11 cellular contexts compared by ENCODE assay signal in genomic region chr2:128545085-128545484, GRCh38.
DNase-seq lines count a peak whose midpoint lies in the region; ATAC-seq and TF ChIP-seq lines count a peak whose summit lies in the region.
"Had no signal": no experiment of that assay in that cellular context is flagged by ENCODE, and none has a peak within 500 bp of the region (broad histone marks: within the 10 kb centered on the region; RNA-seq: fewer than 3 reads in every experiment).

No MANE protein-coding gene starts in this region.

- no peak overlapping the region for H3K9ac ChIP-seq in trophoblast cell (ENCODE audit: low read length)

- H3K79me1 ChIP-seq in trophoblast cell (ENCODE audit: low read length) = peaks cover 8% of the 10 kb centered on the region

- no peak overlapping the region for H3K18ac ChIP-seq in trophoblast cell (ENCODE audit: low read length)

- peaks cover 10% of the 10 kb centered on the region for H3K27me3 Mint-ChIP-seq in stimulated activated memory B cell treated with anti-CD40 and anti-IgM and Interleukin-4, amounts not matched to agents 10 μg/mL and 1 μg/mL and 100 μg/mL, for 72 hours
- no peaks in the 10 kb centered on the region for H3K27me3 Mint-ChIP-seq in activated CD4-positive, alpha-beta T cell treated with anti-CD3 and anti-CD28 coated beads, Interleukin-2, amount 10 ng/mL, durations not matched to agents 24 days and 14 days
- H3K27me3 Mint-ChIP-seq in nephron progenitor cell (ENCODE audit: low read depth, poor library complexity) = peaks cover 7% of the 10 kb centered on the region

- no peak overlapping the region for H3K4me3 Mint-ChIP-seq in stimulated activated memory B cell treated with anti-CD40 and anti-IgM and Interleukin-4, amounts not matched to agents 10 μg/mL and 1 μg/mL and 100 μg/mL, for 72 hours
- H3K4me3 Mint-ChIP-seq in activated CD4-positive, alpha-beta T cell treated with anti-CD3 and anti-CD28 coated beads, Interleukin-2, amount 10 ng/mL, durations not matched to agents 24 days and 14 days = no peak overlapping the region
- H3K4me3 Mint-ChIP-seq in nephron progenitor cell = no peak overlapping the region
- H3K4me3 Mint-ChIP-seq: CD4-positive, CD25-positive, alpha-beta regulatory T cell had no signal

- no peak overlapping the region for H4K91ac ChIP-seq in trophoblast cell (ENCODE audit: low read depth, low read length)

- no peak overlapping the region for H3K14ac ChIP-seq in trophoblast cell (ENCODE audit: low read length)

- no peak overlapping the region for H3K27ac Mint-ChIP-seq in stimulated activated memory B cell treated with anti-CD40 and anti-IgM and Interleukin-4, amounts not matched to agents 10 μg/mL and 1 μg/mL and 100 μg/mL, for 72 hours
- no peak overlapping the region for H3K27ac Mint-ChIP-seq in activated CD4-positive, alpha-beta T cell treated with anti-CD3 and anti-CD28 coated beads, Interleukin-2, amount 10 ng/mL, durations not matched to agents 24 days and 14 days
- no peak overlapping the region for H3K27ac Mint-ChIP-seq in nephron progenitor cell
- H3K27ac Mint-ChIP-seq: CD4-positive, CD25-positive, alpha-beta regulatory T cell had no signal

- peak; percentile 39 for ATAC-seq in stimulated activated memory B cell treated with anti-CD40 and anti-IgM and Interleukin-4, amounts not matched to agents 10 μg/mL and 1 μg/mL and 100 μg/mL, for 72 hours
- ATAC-seq: GM12878 had no signal

- no peak for TF ChIP-seq CTCF in nephron progenitor cell (IDR thresholded peaks at IDR 0.05)

- no peaks in the 10 kb centered on the region for H3K27me3 ChIP-seq in trophoblast cell (ENCODE audit: insufficient read depth, low read length)

- whole genome bisulfite sequencing in trophoblast cell (ENCODE audit: extremely low coverage, insufficient coverage, insufficient read length) = no CpG with 5 or more reads among the region's 5 CpGs

- no peak overlapping the region for H3K4ac ChIP-seq in trophoblast cell (ENCODE audit: low read depth, low read length)

- no peaks in the 10 kb centered on the region for H3K79me2 ChIP-seq in trophoblast cell (ENCODE audit: control insufficient read depth, insufficient read depth, low read length, poor library complexity)

- peak; percentile 37 for DNase-seq in activated CD8-positive, alpha-beta memory T cell treated with anti-CD3 and anti-CD28 coated beads for 24 hours
- DNase-seq in activated CD8-positive, alpha-beta memory T cell treated with anti-CD3 and anti-CD28 coated beads, Interleukin-2, amount 50 U/mL, for 48 hours = no peak
- DNase-seq in trophoblast cell (no peak), SHP77 treated with DMSO at 0.1 percent for 48 hours (lab: John Stamatoyannopoulos, UW) (no peak), nephron progenitor cell (no peak)
- DNase-seq in activated CD4-positive, alpha-beta T cell treated with anti-CD3 and anti-CD28 coated beads, Interleukin-2, amount 10 ng/mL, durations not matched to agents 24 days and 14 days = no peak
- DNase-seq: CD4-positive, CD25-positive, alpha-beta regulatory T cell; DMS53 had no signal

- no peaks in the 10 kb centered on the region for H3K4me1 Mint-ChIP-seq in stimulated activated memory B cell treated with anti-CD40 and anti-IgM and Interleukin-4, amounts not matched to agents 10 μg/mL and 1 μg/mL and 100 μg/mL, for 72 hours
- no peaks in the 10 kb centered on the region for H3K4me1 Mint-ChIP-seq in activated CD4-positive, alpha-beta T cell treated with anti-CD3 and anti-CD28 coated beads, Interleukin-2, amount 10 ng/mL, durations not matched to agents 24 days and 14 days
- peaks cover 63% of the 10 kb centered on the region for H3K4me1 Mint-ChIP-seq in nephron progenitor cell
- H3K4me1 Mint-ChIP-seq: CD4-positive, CD25-positive, alpha-beta regulatory T cell had no signal

- H3K4me3 ChIP-seq in trophoblast cell (ENCODE audit: low read depth, low read length) = no peak overlapping the region
- H3K4me3 ChIP-seq: GM12878 had no signal

- H3K9me3 ChIP-seq in trophoblast cell (ENCODE audit: insufficient read depth, low read depth, low read length) = peaks cover 2% of the 10 kb centered on the region

- no peak overlapping the region for H3K4me2 ChIP-seq in trophoblast cell (ENCODE audit: low read length)

- no peak overlapping the region for H3K23ac ChIP-seq in trophoblast cell (ENCODE audit: low read length)

- no peaks in the 10 kb centered on the region for H3K36me3 Mint-ChIP-seq in stimulated activated memory B cell treated with anti-CD40 and anti-IgM and Interleukin-4, amounts not matched to agents 10 μg/mL and 1 μg/mL and 100 μg/mL, for 72 hours
- no peaks in the 10 kb centered on the region for H3K36me3 Mint-ChIP-seq in activated CD4-positive, alpha-beta T cell treated with anti-CD3 and anti-CD28 coated beads, Interleukin-2, amount 10 ng/mL, durations not matched to agents 24 days and 14 days (ENCODE audit: low read depth)
- H3K36me3 Mint-ChIP-seq in nephron progenitor cell (ENCODE audit: low read depth) = no peaks in the 10 kb centered on the region
- H3K36me3 Mint-ChIP-seq: CD4-positive, CD25-positive, alpha-beta regulatory T cell had no signal

- no peak overlapping the region for H3K27ac ChIP-seq in trophoblast cell (ENCODE audit: low read depth, low read length)
- H3K27ac ChIP-seq: 22Rv1 had no signal

- H4K8ac ChIP-seq in trophoblast cell (ENCODE audit: low read depth, low read length) = no peak overlapping the region

- H2AFZ ChIP-seq in trophoblast cell (ENCODE audit: insufficient read depth, low read length, poor library complexity) = no peak overlapping the region

- peaks cover 20 to 42% of the 10 kb centered on the region in 2 experiments for H3K4me1 ChIP-seq in trophoblast cell (ENCODE audit: control insufficient read depth in 1 of 2, insufficient read depth in 2 of 2, low read length in 2 of 2)

- no peak overlapping the region for H4K12ac ChIP-seq in trophoblast cell (ENCODE audit: low read depth, low read length)

- H3K36me3 ChIP-seq in trophoblast cell (ENCODE audit: control insufficient read depth in 1 of 2, insufficient read depth in 2 of 2, low read length in 2 of 2) = no peaks in the 10 kb centered on the region

- H2BK5ac ChIP-seq in trophoblast cell (ENCODE audit: low read depth, low read length, poor library complexity) = no peak overlapping the region

- H2AK5ac ChIP-seq in trophoblast cell (ENCODE audit: low read length) = peak overlapping the region; percentile 67

- H2BK12ac ChIP-seq in trophoblast cell (ENCODE audit: low read length) = no peak overlapping the region

- H3K9me3 Mint-ChIP-seq in stimulated activated memory B cell treated with anti-CD40 and anti-IgM and Interleukin-4, amounts not matched to agents 10 μg/mL and 1 μg/mL and 100 μg/mL, for 72 hours = peaks cover 10% of the 10 kb centered on the region
- H3K9me3 Mint-ChIP-seq in activated CD4-positive, alpha-beta T cell treated with anti-CD3 and anti-CD28 coated beads, Interleukin-2, amount 10 ng/mL, durations not matched to agents 24 days and 14 days = peaks cover 8% of the 10 kb centered on the region
- H3K9me3 Mint-ChIP-seq in nephron progenitor cell = no peaks in the 10 kb centered on the region

- intact Hi-C loops in activated CD4-positive, alpha-beta T cell treated with anti-CD3 and anti-CD28 coated beads, Interleukin-2, amount 10 ng/mL, durations not matched to agents 24 days and 14 days (cut with micrococcal nuclease) = no loop called here

- no peak overlapping the region for H2BK120ac ChIP-seq in trophoblast cell (ENCODE audit: insufficient read depth, low read length, poor library complexity)
